ENCODE assay signal across 8 cellular contexts in the genomic region with DNA sequence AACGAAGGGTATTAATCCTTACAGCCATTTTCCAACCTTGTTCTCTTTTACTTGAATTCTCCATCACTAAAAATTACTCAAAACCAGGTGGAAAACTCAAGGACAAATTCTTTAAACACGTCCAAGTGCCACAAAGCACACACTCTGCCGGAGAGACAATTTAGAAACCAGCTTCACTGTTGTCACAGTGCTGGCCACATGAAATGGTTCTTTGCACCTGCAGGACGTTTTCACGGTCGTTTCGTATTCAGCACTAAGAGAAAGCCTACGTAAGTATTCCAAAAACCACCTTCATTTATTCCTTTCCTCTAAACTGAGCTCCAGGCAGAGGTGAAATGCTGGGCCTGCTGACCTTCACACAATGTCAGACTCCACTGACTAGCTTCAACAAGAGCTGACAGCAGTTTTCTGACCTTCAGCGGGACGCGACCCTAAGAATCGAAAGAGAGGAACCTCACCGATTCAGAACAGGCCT. TPM values are rescaled to one million over a fixed set of nuclear protein-coding genes. Genes with fewer than 3 reads are reported as not detected.
A peak's percentile ranks its signal among the peaks of the same experiment; 100 is the strongest.
DNase-seq lines count a peak whose midpoint lies in the region; ATAC-seq and TF ChIP-seq lines count a peak whose summit lies in the region.

No MANE protein-coding gene starts in this region.

- H3K36me3 ChIP-seq in heart right ventricle (peaks cover 0 to 38% (median 21%) of the 10 kb centered on the region in 9 donors), gastrocnemius medialis (peaks cover 0 to 23% of the 10 kb centered on the region in 2 donors)

- H3K9me3 Mint-ChIP-seq in activated CD8-positive, alpha-beta T cell treated with anti-CD3 and anti-CD28 coated beads, Interleukin-2, amount 10 ng/mL, durations not matched to agents 7 days and 5 days (ENCODE audit: insufficient read depth), result no peaks in the 10 kb centered on the region

- CTCF ChIA-PET in activated CD8-positive, alpha-beta T cell treated with anti-CD3 and anti-CD28 coated beads, Interleukin-2, amount 10 ng/mL, durations not matched to agents 7 days and 5 days (lab: Charles Lee), result interaction anchor here (0.6 to 2.3 kb wide), 11 partner anchors 12 to 560 kb away, joined by 3 to 12 read pairs (median 4); a partner anchor contains a TSS

- H3K4me1 ChIP-seq in heart right ventricle (peaks cover 0 to 56% (median 50%) of the 10 kb centered on the region in 9 donors), gastrocnemius medialis (peaks cover 33 to 40% of the 10 kb centered on the region in 2 donors)

- intact Hi-C loops in Right ventricle myocardium inferior (cut with DNase I), result no loop called here
- intact Hi-C loops in cardiac septum (cut with DNase I), result no loop called here
- intact Hi-C loops in heart right ventricle (cut with DNase I), result no loop called here
- intact Hi-C loops in gastrocnemius medialis (cut with DNase I; ENCODE audit: low total_unique reads), result no loop called here

- H3K4me3 ChIP-seq in heart right ventricle (peak overlapping the region; percentile 72 to 100 (median 86)), gastrocnemius medialis (peak overlapping the region; percentile 83 to 100 (median 90))

- H3K4me1 Mint-ChIP-seq in activated CD8-positive, alpha-beta T cell treated with anti-CD3 and anti-CD28 coated beads, Interleukin-2, amount 10 ng/mL, durations not matched to agents 7 days and 5 days (ENCODE audit: low read depth), result peaks cover 32% of the 10 kb centered on the region

- no peaks in the 10 kb centered on the region for H3K9me3 ChIP-seq in heart right ventricle
- no peaks in the 10 kb centered on the region for H3K9me3 ChIP-seq in gastrocnemius medialis

- ATAC-seq in Right ventricle myocardium inferior, result peak; percentile 38
- ATAC-seq in HG03175 (IDR thresholded peaks at IDR 0.05; ENCODE audit: unreplicated experiment), result peak; percentile 10
- ATAC-seq in activated CD8-positive, alpha-beta T cell treated with anti-CD3 and anti-CD28 coated beads, Interleukin-2, amount 10 ng/mL, durations not matched to agents 7 days and 5 days, result peak; percentile 21
- ATAC-seq in heart right ventricle, result peak in 7 of 8 donors; percentile 3 to 44 (median 25)
- peak in 1 of 2 donors; percentile 42 for ATAC-seq in gastrocnemius medialis

- peak overlapping the region; percentile 98 for H3K4me3 Mint-ChIP-seq in activated CD8-positive, alpha-beta T cell treated with anti-CD3 and anti-CD28 coated beads, Interleukin-2, amount 10 ng/mL, durations not matched to agents 7 days and 5 days

- POLR2A ChIA-PET in activated CD8-positive, alpha-beta T cell treated with anti-CD3 and anti-CD28 coated beads, Interleukin-2, amount 10 ng/mL, durations not matched to agents 7 days and 5 days (lab: Charles Lee), result interaction anchor here (0.7 to 1.2 kb wide), 3 partner anchors 22 to 76 kb away, joined by 3 to 5 read pairs (median 4); a partner anchor contains a TSS

- H3K27me3 Mint-ChIP-seq in activated CD8-positive, alpha-beta T cell treated with anti-CD3 and anti-CD28 coated beads, Interleukin-2, amount 10 ng/mL, durations not matched to agents 7 days and 5 days (ENCODE audit: low read depth), result no peaks in the 10 kb centered on the region

- DNase-seq in Right ventricle myocardium inferior (ENCODE audit: missing footprints) (no peak), cardiac septum (ENCODE audit: low spot score) (no peak), heart right ventricle (peak in 1 of 2 donors; percentile 15), gastrocnemius medialis (no peak), NCI-H2196 (lab: John Stamatoyannopoulos, UW; ENCODE audit: unreplicated experiment) (no peak), SIG-M5 (lab: John Stamatoyannopoulos, UW) (no peak)
- DNase-seq in activated CD8-positive, alpha-beta T cell treated with anti-CD3 and anti-CD28 coated beads, Interleukin-2, amount 10 ng/mL, durations not matched to agents 7 days and 5 days, result peak; percentile 29

- H3K36me3 Mint-ChIP-seq in activated CD8-positive, alpha-beta T cell treated with anti-CD3 and anti-CD28 coated beads, Interleukin-2, amount 10 ng/mL, durations not matched to agents 7 days and 5 days (ENCODE audit: low read depth), result peaks cover 32% of the 10 kb centered on the region

- peak overlapping the region; percentile 95 for H3K27ac Mint-ChIP-seq in activated CD8-positive, alpha-beta T cell treated with anti-CD3 and anti-CD28 coated beads, Interleukin-2, amount 10 ng/mL, durations not matched to agents 7 days and 5 days

- 0 to 1% methylated on average over 13 of the region's 13 CpGs for WGBS in heart right ventricle, 2 donors

- TF ChIP-seq CTCF in heart right ventricle (IDR thresholded peaks at IDR 0.05) (no peak), gastrocnemius medialis (IDR thresholded peaks at IDR 0.05 in 4 of 5, conservative IDR thresholded peaks at IDR 0.05 in 1 of 5) (no peak)

- TF ChIP-seq POLR2A in gastrocnemius medialis (IDR thresholded peaks at IDR 0.05), result no peak

- H3K27ac ChIP-seq in heart right ventricle (peak overlapping the region; percentile 87 to 98 (median 95)), gastrocnemius medialis (peak overlapping the region; percentile 92 to 97 (median 94))

- in situ Hi-C loops in gastrocnemius medialis (cut with MboI; ENCODE audit: low sequenced_read_pairs in 4 of 4), result loop anchor here in 1 of 4 donors (25.0 kb wide), 1 partner anchor 185 kb away; no protein-coding TSS in a partner anchor

- H3K27me3 ChIP-seq in heart right ventricle (no peaks in the 10 kb centered on the region), gastrocnemius medialis (no peaks in the 10 kb centered on the region)

RNA-seq across cellular contexts. Expression of a gene that starts 0.7 kb away (rescaled TPM):
- 1,797 TPM for total RNA-seq in Right ventricle myocardium inferior
- 1,569 TPM for total RNA-seq in cardiac septum
- 100 to 1,000 TPM; 377 to 385 TPM for total RNA-seq in activated CD8-positive, alpha-beta T cell treated with anti-CD3 and anti-CD28 coated beads, Interleukin-2, amount 10 ng/mL, durations not matched to agents 7 days and 5 days
- 1,000 to 10,000 TPM; 1,431 to 2,460 (median 2,025) TPM for total RNA-seq in heart right ventricle
- 100 to 1,000 TPM; 613 to 818 TPM for polyA plus RNA-seq in heart right ventricle
- 1,000 to 10,000 TPM in 1 of 4 donors, 100 to 1,000 TPM in 3; 845 to 1,536 (median 877) TPM for total RNA-seq in gastrocnemius medialis

RNA-seq across cellular contexts. Expression of a gene that starts 6.8 kb away (rescaled TPM):
- total RNA-seq in Right ventricle myocardium inferior (7.1 TPM), cardiac septum (7.8 TPM), heart right ventricle (10 to 100 TPM in 2 of 10 donors, 1 to 10 TPM in 8; 5.5 to 20.3 (median 8.5) TPM), gastrocnemius medialis (10 to 100 TPM in 3 of 4 donors, 1 to 10 TPM in 1; 8.1 to 20.6 (median 13.3) TPM)
- 10 to 100 TPM; 63.7 to 65.9 TPM for total RNA-seq in activated CD8-positive, alpha-beta T cell treated with anti-CD3 and anti-CD28 coated beads, Interleukin-2, amount 10 ng/mL, durations not matched to agents 7 days and 5 days
- 10 to 100 TPM; 15.4 to 16.9 TPM for polyA plus RNA-seq in heart right ventricle

RNA-seq across cellular contexts. Expression of a gene that starts 25.4 kb away (rescaled TPM):
- total RNA-seq in Right ventricle myocardium inferior (2.0 TPM), cardiac septum (1.3 TPM), heart right ventricle (1 to 10 TPM in 8 of 10 donors, under 1 TPM in 2; 0.62 to 6.7 (median 2.2) TPM), gastrocnemius medialis (10 to 100 TPM in 2 of 4 donors, 1 to 10 TPM in 2; 8.4 to 18.2 (median 10.3) TPM)
- 1 to 10 TPM; 7.7 to 8.5 TPM for total RNA-seq in activated CD8-positive, alpha-beta T cell treated with anti-CD3 and anti-CD28 coated beads, Interleukin-2, amount 10 ng/mL, durations not matched to agents 7 days and 5 days
- polyA plus RNA-seq in heart right ventricle, result 1 to 10 TPM in 1 of 2 donors, under 1 TPM in 1; 0.49 to 3.0 TPM
